ENCODE assay signal across 1 cellular context in genomic region chr11:10807629-10808552, GRCh38.
TF ChIP-seq lines count a peak whose summit lies in the region.

No MANE protein-coding gene starts in this region.

TF ChIP-seq in IMR-90, 13 proteins besides CTCF, POLR2A, EP300 and RAD21 (continued from another document):
- TF ChIP-seq MAFK (IDR thresholded peaks at IDR 0.05; ENCODE audit: low read depth, low read length) (no peak), MXI1 (IDR thresholded peaks at IDR 0.05; ENCODE audit: borderline replicate concordance, low read depth, low read length) (peak; percentile 68; the same call in 1 of the 2 replicates), SMC3 (IDR thresholded peaks at IDR 0.05; ENCODE audit: low read depth, low read length) (no peak), RCOR1 (IDR thresholded peaks at IDR 0.05; ENCODE audit: insufficient replicate concordance, low read length) (no peak), FOS (IDR thresholded peaks at IDR 0.05; ENCODE audit: low read depth, low read length) (no peak)
